ENCODE assay signal across 8 cellular contexts in genomic region chr1:184974086-184974836, GRCh38. TPM values are rescaled to one million over a fixed set of nuclear protein-coding genes. Genes with fewer than 3 reads are reported as not detected.
A peak's percentile ranks its signal among the peaks of the same experiment; 100 is the strongest.
DNase-seq lines count a peak whose midpoint lies in the region; ATAC-seq and TF ChIP-seq lines count a peak whose summit lies in the region.

Gene NIBAN1 (minus strand): TSS chr1:184974508. CDS start chr1:184974356, 152 bp downstream.

- peak within 1 kb of the TSS; percentile 51 for H3K4me3 ChIP-seq in RWPE2 (ENCODE audit: severe bottlenecking)
- H3K4me3 ChIP-seq in upper lobe of right lung = peak within 1 kb of the TSS; percentile 73

- intact Hi-C loops in head of caudate nucleus (cut with DNase I) = loop anchor here (5.0 kb wide), 1 partner anchor 167 kb away; no protein-coding TSS in a partner anchor
- intact Hi-C loops in posterior cingulate gyrus (cut with DNase I) = no loop called here
- intact Hi-C loops in upper lobe of right lung (cut with DNase I) = no loop called here

- H3K9me3 ChIP-seq in RWPE2 (ENCODE audit: severe bottlenecking) (no peaks in the 10 kb centered on the region), upper lobe of right lung (no peaks in the 10 kb centered on the region)

- no peak for TF ChIP-seq CTCF in RWPE2 (IDR thresholded peaks at IDR 0.05; ENCODE audit: poor library complexity, severe bottlenecking)
- no peak for TF ChIP-seq CTCF in upper lobe of right lung (IDR thresholded peaks at IDR 0.05)

- H3K27me3 ChIP-seq in RWPE2 (ENCODE audit: insufficient read depth, poor library complexity, severe bottlenecking) (no peaks in the 10 kb centered on the region), upper lobe of right lung (no peaks in the 10 kb centered on the region)

- no peak within 1 kb of the TSS for H3K27ac ChIP-seq in RWPE2 (ENCODE audit: poor library complexity, severe bottlenecking)
- peak within 1 kb of the TSS; percentile 79 for H3K27ac ChIP-seq in upper lobe of right lung

- H3K36me3 ChIP-seq in RWPE2 (ENCODE audit: low read depth) (no peaks in the 10 kb centered on the region), upper lobe of right lung (no peaks in the 10 kb centered on the region)

- ATAC-seq in GM19328 (IDR thresholded peaks at IDR 0.05; ENCODE audit: unreplicated experiment) (peak; percentile 52), HG03442 (IDR thresholded peaks at IDR 0.05; ENCODE audit: unreplicated experiment) (peak; percentile 56), RWPE2 (ENCODE audit: low read depth) (peak; percentile 63), upper lobe of right lung (peak; percentile 89)

- DNase-seq in CMK (ENCODE audit: low read depth) = peak; percentile 51
- no peak for DNase-seq in RWPE2 (ENCODE audit: low spot score)
- DNase-seq in activated effector memory CD4-positive, alpha-beta T cell treated with anti-CD3 and anti-CD28 coated beads, Interleukin-2, amount 50 U/mL, for 16 hours = peak; percentile 89
- DNase-seq in head of caudate nucleus = peak in 33 of 42 donors; percentile 1 to 53 (median 13)
- DNase-seq in posterior cingulate gyrus = peak in 7 of 10 donors; percentile 10 to 88 (median 27)
- peak; percentile 86 for DNase-seq in upper lobe of right lung

- H3K4me1 ChIP-seq in RWPE2 (ENCODE audit: insufficient read depth, poor library complexity, severe bottlenecking) = peaks cover 11% of the 10 kb centered on the region
- H3K4me1 ChIP-seq in upper lobe of right lung = peaks cover 9% of the 10 kb centered on the region

RNA-seq across cellular contexts. Expression of gene NIBAN1, which starts in this region (rescaled TPM):
- total RNA-seq in upper lobe of right lung = 33.3 TPM
